15 cellular contexts compared by ENCODE assay signal in the genomic region with DNA sequence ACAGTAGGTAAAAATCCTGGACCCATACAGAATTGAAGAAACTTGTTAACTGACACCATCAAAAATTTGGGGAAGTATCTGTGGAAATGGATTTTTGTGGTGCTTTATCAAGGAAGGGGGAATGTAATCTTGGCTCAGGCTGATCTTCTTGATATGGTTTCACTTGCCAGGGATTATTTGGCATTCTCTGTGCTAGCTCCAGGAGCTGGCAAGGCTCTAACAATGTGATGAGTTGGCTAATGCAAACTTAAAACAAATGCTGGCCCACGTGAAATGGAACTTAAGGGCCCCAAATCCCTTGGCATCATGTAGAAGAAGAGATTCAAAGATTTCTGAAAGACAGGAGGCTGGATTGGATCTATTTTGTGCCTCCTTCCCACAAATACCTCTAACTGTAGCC. TPM values are rescaled to one million over a fixed set of nuclear protein-coding genes. Genes with fewer than 3 reads are reported as not detected.
DNase-seq lines count a peak whose midpoint lies in the region; ATAC-seq and TF ChIP-seq lines count a peak whose summit lies in the region.
"Had no signal": no experiment of that assay in that cellular context is flagged by ENCODE, and none has a peak within 500 bp of the region (broad histone marks: within the 10 kb centered on the region; RNA-seq: fewer than 3 reads in every experiment).

No MANE protein-coding gene starts in this region.

- no peak for TF ChIP-seq CTCF in fibroblast of lung (conservative IDR thresholded peaks at IDR 0.05 in 1 of 2, IDR thresholded peaks at IDR 0.05 in 1 of 2; ENCODE audit: low read depth in 1 of 2, low read length in 2 of 2)

- H3K9ac ChIP-seq in GM23248: peak overlapping the region; percentile 68
- no peak overlapping the region for H3K9ac ChIP-seq in fibroblast of lung (ENCODE audit: insufficient read depth, low read length)
- H3K9ac ChIP-seq in skeletal muscle satellite cell (ENCODE audit: low read depth, low read length): no peak overlapping the region

- peak overlapping the region; percentile 23; the same call in 1 of the 2 replicates for H3K4me3 ChIP-seq in GM23248
- no peak overlapping the region for H3K4me3 ChIP-seq in fibroblast of lung (replicated peaks in 1 of 4; ENCODE audit: control extremely low read depth in 1 of 4, insufficient read depth in 1 of 4, low read depth in 3 of 4, low read length in 4 of 4)
- no peak overlapping the region for H3K4me3 ChIP-seq in skeletal muscle satellite cell (ENCODE audit: low read length)
- H3K4me3 ChIP-seq: esophagus squamous epithelium, Peyer's patch had no signal

- H3K4me2 ChIP-seq in GM23248 (ENCODE audit: unreplicated experiment) (peak overlapping the region; percentile 80), fibroblast of lung (ENCODE audit: extremely low read depth, insufficient read depth, low read length) (peak overlapping the region; percentile 30), skeletal muscle satellite cell (ENCODE audit: low read length) (peak overlapping the region; percentile 9)

- WGBS in GM23248 (ENCODE audit: low coverage in 1 of 2, low lambda C conversion rate in 2 of 2, missing lambda C conversion rate in 2 of 2), 2 experiments: 0% methylated on average over 1 of the region's 1 CpG

- H3K27ac ChIP-seq in GM23248 (peak overlapping the region; percentile 94), fibroblast of lung (ENCODE audit: insufficient read depth, low read length) (peak overlapping the region; percentile 46)
- H3K27ac ChIP-seq: esophagus squamous epithelium, Peyer's patch had no signal

- no peaks in the 10 kb centered on the region for H4K20me1 ChIP-seq in GM23248 (ENCODE audit: insufficient read depth)
- no peaks in the 10 kb centered on the region for H4K20me1 ChIP-seq in fibroblast of lung (ENCODE audit: control insufficient read depth, extremely low read depth, insufficient read depth, low read length)

- H3K79me2 ChIP-seq in GM23248 (ENCODE audit: insufficient read depth) (no peaks in the 10 kb centered on the region), fibroblast of lung (ENCODE audit: control insufficient read depth, insufficient read depth, low read length) (no peaks in the 10 kb centered on the region)

- in situ Hi-C loops in GM23248 (cut with MboI): no loop called here

- H3K36me3 ChIP-seq in GM23248 (ENCODE audit: low read depth) (0 out of 2 replicates have a peak, but pooled peaks cover under 1% of the 10 kb centered on the region), fibroblast of lung (ENCODE audit: control insufficient read depth, insufficient read depth, low read length) (no peaks in the 10 kb centered on the region), skeletal muscle satellite cell (ENCODE audit: insufficient read depth, low read length) (no peaks in the 10 kb centered on the region)
- H3K36me3 ChIP-seq: Peyer's patch had no signal

- H3K9me3 ChIP-seq in GM23248 (ENCODE audit: low read depth) (no peaks in the 10 kb centered on the region), fibroblast of lung (ENCODE audit: control insufficient read depth, insufficient read depth, low read depth, low read length) (no peaks in the 10 kb centered on the region), skeletal muscle satellite cell (replicated peaks; ENCODE audit: low read length) (no peaks in the 10 kb centered on the region)
- H3K9me3 ChIP-seq: esophagus squamous epithelium, Peyer's patch had no signal

- peaks cover 7% of the 10 kb centered on the region; the same call in 1 of the 2 replicates for H3K9me2 ChIP-seq in GM23248 (ENCODE audit: insufficient read depth)

- H2AFZ ChIP-seq in GM23248 (no peak overlapping the region), fibroblast of lung (ENCODE audit: low read length) (no peak overlapping the region)

- ATAC-seq in SK-N-SH treated with all-trans-retinoic acid at 6 μM for 48 hours: peak; percentile 64
- ATAC-seq in HG03521 (IDR thresholded peaks at IDR 0.05; ENCODE audit: unreplicated experiment): no peak
- ATAC-seq in HG03025 (IDR thresholded peaks at IDR 0.05; ENCODE audit: low FRiP score, unreplicated experiment): no peak

- H3K27me3 ChIP-seq in GM23248 (replicated peaks; ENCODE audit: insufficient read depth) (no peaks in the 10 kb centered on the region), fibroblast of lung (ENCODE audit: control insufficient read depth, insufficient read depth, low read length) (no peaks in the 10 kb centered on the region), skeletal muscle satellite cell (ENCODE audit: control insufficient read depth, insufficient read depth, low read length) (no peaks in the 10 kb centered on the region)
- H3K27me3 ChIP-seq: esophagus squamous epithelium, Peyer's patch had no signal

- DNase-seq in GM23248: peak; percentile 80
- DNase-seq in fibroblast of lung (ENCODE audit: low read depth in 2 of 2): peak; percentile 29 to 72
- no peak for DNase-seq in retina
- DNase-seq: activated CD4-positive, alpha-beta memory T cell treated with anti-CD3 and anti-CD28 coated beads, Interleukin-2, amount 10 ng/mL, durations not matched to agents 7 days and 5 days; CD8-positive, alpha-beta memory T cell; esophagus squamous epithelium; NCI-H2107; NCI-H774; Peyer's patch had no signal

- H3K4me1 ChIP-seq in GM23248 (ENCODE audit: insufficient read depth) (peaks cover 38% of the 10 kb centered on the region), fibroblast of lung (ENCODE audit: control insufficient read depth, extremely low read depth, insufficient read depth, low read length) (peaks cover 5% of the 10 kb centered on the region), skeletal muscle satellite cell (ENCODE audit: control insufficient read depth, insufficient read depth, low read length) (peaks cover 17% of the 10 kb centered on the region)
- H3K4me1 ChIP-seq: Peyer's patch had no signal

- peaks cover 48% of the 10 kb centered on the region for H3F3A ChIP-seq in GM23248 (ENCODE audit: insufficient read depth)

TF ChIP-seq in SK-N-SH treated with all-trans-retinoic acid at 6 μM for 48 hours, 23 proteins besides CTCF, POLR2A, EP300 and RAD21:
- TF ChIP-seq BACH2 (CRISPR knock-in tag; IDR thresholded peaks at IDR 0.05; ENCODE audit: borderline replicate concordance) (no peak), RARB (CRISPR knock-in tag; IDR thresholded peaks at IDR 0.05) (no peak), ZNF565 (CRISPR knock-in tag; conservative IDR thresholded peaks at IDR 0.05; ENCODE audit: low read depth) (no peak), CSDC2 (CRISPR knock-in tag; IDR thresholded peaks at IDR 0.05) (no peak), ZFP3 (CRISPR knock-in tag; IDR thresholded peaks at IDR 0.05) (no peak), ARNTL (CRISPR knock-in tag; IDR thresholded peaks at IDR 0.05; ENCODE audit: borderline replicate concordance, low read depth) (no peak), TOX (CRISPR knock-in tag; IDR thresholded peaks at IDR 0.05; ENCODE audit: borderline replicate concordance) (no peak), OSR1 (CRISPR knock-in tag; IDR thresholded peaks at IDR 0.05) (no peak), PATZ1 (CRISPR knock-in tag; IDR thresholded peaks at IDR 0.05; ENCODE audit: borderline replicate concordance) (no peak), ZC3H10 (CRISPR knock-in tag; IDR thresholded peaks at IDR 0.05) (no peak), ESRRG (CRISPR knock-in tag; IDR thresholded peaks at IDR 0.05) (no peak), ZNF8 (CRISPR knock-in tag; IDR thresholded peaks at IDR 0.05) (no peak)

RNA-seq across cellular contexts. Expression of gene KCNS1, which starts 13.1 kb away (rescaled TPM):
- total RNA-seq in GM23248 (2014; rRNA removed; shearing (Covaris generic)): 0.11 and 0.25 TPM in 2 replicates
- polyA plus RNA-seq in GM23248 (2016; fragmentation: Nextera tagmentation; extraction: Ambion mirVana) (0.55 and 0.99 TPM in 2 replicates), fibroblast of lung (0.24 and 0.33 TPM in 2 replicates)
- 0.26 and 0.50 TPM in 2 replicates for total RNA-seq in fibroblast of lung
- 0.24 and 0.42 TPM in 2 replicates for polyA plus RNA-seq in fibroblast of lung (2012)
- polyA minus RNA-seq in fibroblast of lung (ENCODE audit: low replicate concordance): 1.8 TPM in 1 of 2 replicates, not detected in the other
- under 0.01 and 0.22 TPM in 2 replicates for total RNA-seq in skeletal muscle satellite cell (2012; rRNA removed)
- polyA plus RNA-seq: CD8-positive, alpha-beta memory T cell had no signal

RNA-seq across cellular contexts. Expression of gene WFDC5, which starts 27.2 kb away (rescaled TPM):
- not detected in 2 replicates for total RNA-seq in GM23248 (2014; rRNA removed; shearing (Covaris generic))
- not detected in 2 replicates for polyA plus RNA-seq in GM23248 (2016; fragmentation: Nextera tagmentation; extraction: Ambion mirVana)
- total RNA-seq in fibroblast of lung: not detected in 2 replicates
- not detected in 2 replicates for polyA plus RNA-seq in fibroblast of lung
- polyA plus RNA-seq in fibroblast of lung (2012): not detected in 2 replicates
- not detected in 2 replicates for polyA minus RNA-seq in fibroblast of lung (ENCODE audit: low replicate concordance)
- total RNA-seq in skeletal muscle satellite cell (2012; rRNA removed): not detected in 2 replicates
- total RNA-seq: CD8-positive, alpha-beta memory T cell; dermis microvascular lymphatic vessel endothelial cell; liver; Peyer's patch had no signal
- polyA plus RNA-seq: CD8-positive, alpha-beta memory T cell; liver had no signal

RNA-seq across cellular contexts. Expression of gene WFDC12, which starts 36.5 kb away (rescaled TPM):
- not detected in 2 replicates for total RNA-seq in GM23248 (2014; rRNA removed; shearing (Covaris generic))
- polyA plus RNA-seq in GM23248 (2016; fragmentation: Nextera tagmentation; extraction: Ambion mirVana) (not detected in 2 replicates), fibroblast of lung (not detected in 2 replicates)
- total RNA-seq in fibroblast of lung: not detected in 2 replicates
- not detected in 2 replicates for polyA plus RNA-seq in fibroblast of lung (2012)
- polyA minus RNA-seq in fibroblast of lung (ENCODE audit: low replicate concordance): not detected in 2 replicates
- not detected in 2 replicates for total RNA-seq in skeletal muscle satellite cell (2012; rRNA removed)
- total RNA-seq: activated CD4-positive, alpha-beta memory T cell treated with anti-CD3 and anti-CD28 coated beads, Interleukin-2, amount 10 ng/mL, durations not matched to agents 7 days and 5 days; CD8-positive, alpha-beta memory T cell; dermis microvascular lymphatic vessel endothelial cell; liver; Peyer's patch had no signal
- polyA plus RNA-seq: CD8-positive, alpha-beta memory T cell; liver had no signal

Comparison
In these comparisons a context has a peak if more than half of its experiments do, and no peak if none do; other contexts are left out.
1. H3K4me2 ChIP-seq: peak in every context shown above with its lines; median percentile 80 in GM23248; 30 in fibroblast of lung; 9 in skeletal muscle satellite cell.